ENCODE assay signal across 2 cellular contexts in genomic region chr6:138106665-138107077, GRCh38.
TF ChIP-seq lines count a peak whose summit lies in the region.

No MANE protein-coding gene starts in this region.

TF ChIP-seq in SK-N-SH, 30 proteins besides CTCF, POLR2A, EP300 and RAD21 (continued from another document):
- no peak for TF ChIP-seq REST (IDR thresholded peaks at IDR 0.05; ENCODE audit: low read depth, low read length)
- TF ChIP-seq TAF1 (IDR thresholded peaks at IDR 0.05; ENCODE audit: borderline replicate concordance, low read depth, low read length), result no peak
- no peak for TF ChIP-seq JUND (IDR thresholded peaks at IDR 0.05)
- no peak for TF ChIP-seq ELF1 (IDR thresholded peaks at IDR 0.05)
- no peak for TF ChIP-seq CHD2 (IDR thresholded peaks at IDR 0.05; ENCODE audit: low read length, partially characterized antibody)
- TF ChIP-seq YY1 (IDR thresholded peaks at IDR 0.05; ENCODE audit: low read depth), result no peak
- TF ChIP-seq SMC3 (IDR thresholded peaks at IDR 0.05; ENCODE audit: low read depth, low read length), result no peak
TF ChIP-seq in SK-N-SH: peak in this region for 0.

TF ChIP-seq in SK-N-SH treated with all-trans-retinoic acid at 6 μM for 48 hours, 23 proteins besides CTCF, POLR2A, EP300 and RAD21 (continued from another document):
- TF ChIP-seq CSRNP3 (CRISPR knock-in tag; IDR thresholded peaks at IDR 0.05) (no peak), ZNF8 (CRISPR knock-in tag; IDR thresholded peaks at IDR 0.05) (no peak), ZNF70 (CRISPR knock-in tag; IDR thresholded peaks at IDR 0.05) (no peak), ZFP3 (CRISPR knock-in tag; IDR thresholded peaks at IDR 0.05) (no peak), RARB (CRISPR knock-in tag; IDR thresholded peaks at IDR 0.05) (no peak), BACH2 (CRISPR knock-in tag; IDR thresholded peaks at IDR 0.05; ENCODE audit: borderline replicate concordance) (no peak), PPARA (CRISPR knock-in tag; IDR thresholded peaks at IDR 0.05; ENCODE audit: borderline replicate concordance) (no peak), ZNF565 (CRISPR knock-in tag; conservative IDR thresholded peaks at IDR 0.05; ENCODE audit: low read depth) (no peak), ZFP30 (CRISPR knock-in tag; IDR thresholded peaks at IDR 0.05) (no peak), OSR1 (CRISPR knock-in tag; IDR thresholded peaks at IDR 0.05) (no peak), CREB5 (CRISPR knock-in tag; IDR thresholded peaks at IDR 0.05; ENCODE audit: low read depth) (no peak), TCF4 (CRISPR knock-in tag; IDR thresholded peaks at IDR 0.05; ENCODE audit: borderline replicate concordance) (no peak), GLIS3 (CRISPR knock-in tag; IDR thresholded peaks at IDR 0.05) (no peak)
TF ChIP-seq in SK-N-SH treated with all-trans-retinoic acid at 6 μM for 48 hours: peak in this region for 0.
